In genomic region chr14:20969336-20969735, GRCh38 we compare ENCODE assay signal across 34 cellular contexts. TPM values are rescaled to one million over a fixed set of nuclear protein-coding genes. Genes with fewer than 3 reads are reported as not detected.
"Had no signal": no experiment of that assay in that cellular context is flagged by ENCODE, and none has a peak within 500 bp of the region (broad histone marks: within the 10 kb centered on the region; RNA-seq: fewer than 3 reads in every experiment).

No MANE protein-coding gene starts in this region.

- H3K27ac Mint-ChIP-seq: activated CD4-positive, alpha-beta T cell treated with anti-CD3 and anti-CD28 coated beads, Interleukin-2, amount 10 ng/mL, durations not matched to agents 7 days and 5 days; activated CD8-positive, alpha-beta T cell treated with anti-CD3 and anti-CD28 coated beads for 36 hours; activated naive CD4-positive, alpha-beta T cell treated with anti-CD3 and anti-CD28 coated beads, Interleukin-2, amount 50 U/mL, for 72 hours; activated T-helper 2 cell treated with anti-CD3 and anti-CD28 coated beads, Interferon-gamma antibody, Interleukin-2, Interleukin-4, amounts not matched to agents 10 μg/mL and 5 μg/mL and 100 μg/mL, durations not matched to agents 14 hours and 24 hours and 36 hours; effector memory CD8-positive, alpha-beta T cell; memory B cell; naive thymus-derived CD4-positive, alpha-beta T cell; stimulated activated effector memory CD8-positive, alpha-beta T cell treated with anti-CD3 and anti-CD28 coated beads, Interleukin-12 subunit alpha, Interleukin-12 subunit beta, amount 100 ng/mL, for 72 hours; stimulated activated naive CD8-positive, alpha-beta T cell treated with anti-CD3 and anti-CD28 coated beads, Interleukin-15, Interleukin-2, amounts not matched to agents 100 ng/mL and 50 ng/mL, for 24 hours; T-helper 17 cell; type B pancreatic cell; WTC11 had no signal

- H3K36me3 Mint-ChIP-seq: activated naive CD4-positive, alpha-beta T cell treated with anti-CD3 and anti-CD28 coated beads, Interleukin-2, amount 50 U/mL, for 72 hours; memory B cell; naive thymus-derived CD4-positive, alpha-beta T cell; stimulated activated effector memory CD8-positive, alpha-beta T cell treated with anti-CD3 and anti-CD28 coated beads, Interleukin-12 subunit alpha, Interleukin-12 subunit beta, amount 100 ng/mL, for 72 hours; type B pancreatic cell; WTC11 had no signal

- H3K27ac ChIP-seq: cardiac muscle cell, coronary artery, dorsolateral prefrontal cortex, esophagus squamous epithelium, gastroesophageal sphincter, hepatocyte, pancreas, psoas muscle, sigmoid colon, thoracic aorta, vagina had no signal

- H3K4me3 Mint-ChIP-seq: activated CD4-positive, alpha-beta T cell treated with anti-CD3 and anti-CD28 coated beads, Interleukin-2, amount 10 ng/mL, durations not matched to agents 7 days and 5 days; activated CD8-positive, alpha-beta T cell treated with anti-CD3 and anti-CD28 coated beads for 36 hours; activated T-cell treated with anti-CD3 and anti-CD28 coated beads, Interleukin-2, amount 50 U/mL, for 4 hours; memory B cell; stimulated activated effector memory CD8-positive, alpha-beta T cell treated with anti-CD3 and anti-CD28 coated beads, Interleukin-12 subunit alpha, Interleukin-12 subunit beta, amount 100 ng/mL, for 72 hours; stimulated activated naive CD8-positive, alpha-beta T cell treated with anti-CD3 and anti-CD28 coated beads, Interleukin-15, Interleukin-2, amounts not matched to agents 100 ng/mL and 50 ng/mL, for 24 hours; T-helper 17 cell; type B pancreatic cell; WTC11 had no signal

- H3K79me2 ChIP-seq: hepatocyte had no signal

- H2AFZ ChIP-seq: hepatocyte had no signal

- H3K9me3 ChIP-seq: esophagus squamous epithelium, gastroesophageal sphincter, pancreas, psoas muscle, sigmoid colon, thoracic aorta, vagina had no signal

- H3K4me3 ChIP-seq: cardiac muscle cell, coronary artery, dorsolateral prefrontal cortex, esophagus squamous epithelium, gastroesophageal sphincter, hepatocyte, pancreas, psoas muscle, sigmoid colon, thoracic aorta, vagina had no signal

- DNase-seq: activated CD4-positive, alpha-beta T cell treated with anti-CD3 and anti-CD28 coated beads for 1 hour; activated CD4-positive, alpha-beta T cell treated with anti-CD3 and anti-CD28 coated beads, Interleukin-2, amount 10 ng/mL, durations not matched to agents 7 days and 5 days; activated CD8-positive, alpha-beta T cell treated with anti-CD3 and anti-CD28 coated beads for 36 hours; activated T-cell treated with anti-CD3 and anti-CD28 coated beads, Interleukin-2, amount 50 U/mL, for 4 hours; anterior cingulate cortex; cerebellar nuclear complex; dorsolateral prefrontal cortex; effector memory CD8-positive, alpha-beta T cell; esophagus squamous epithelium; midbrain; naive thymus-derived CD4-positive, alpha-beta T cell; nucleus accumbens; pancreas; psoas muscle; sigmoid colon; small intestine; stimulated activated CD4-positive, alpha-beta T cell treated with anti-CD3 and anti-CD28 coated beads, Interleukin-4, amount 100 ng/mL, for 24 hours; T-helper 17 cell had no signal

- H3K36me3 ChIP-seq: cardiac muscle cell, esophagus squamous epithelium, gastroesophageal sphincter, pancreas, sigmoid colon, thoracic aorta, vagina had no signal

- H3K27me3 ChIP-seq: hepatocyte, pancreas, sigmoid colon, vagina had no signal

- ATAC-seq: activated CD8-positive, alpha-beta T cell treated with anti-CD3 and anti-CD28 coated beads for 36 hours; activated naive CD4-positive, alpha-beta T cell treated with anti-CD3 and anti-CD28 coated beads, Interleukin-2, amount 50 U/mL, for 72 hours; activated T-cell treated with anti-CD3 and anti-CD28 coated beads, Interleukin-2, amount 50 U/mL, for 4 hours; effector memory CD8-positive, alpha-beta T cell; gastroesophageal sphincter; naive thymus-derived CD4-positive, alpha-beta T cell; pancreas; psoas muscle; stimulated activated effector memory CD8-positive, alpha-beta T cell treated with anti-CD3 and anti-CD28 coated beads, Interleukin-12 subunit alpha, Interleukin-12 subunit beta, amount 100 ng/mL, for 72 hours; T-helper 17 cell; WTC11 had no signal

- H3K9me3 Mint-ChIP-seq: activated CD4-positive, alpha-beta T cell treated with anti-CD3 and anti-CD28 coated beads, Interleukin-2, amount 10 ng/mL, durations not matched to agents 7 days and 5 days; activated CD8-positive, alpha-beta T cell treated with anti-CD3 and anti-CD28 coated beads for 36 hours; activated naive CD4-positive, alpha-beta T cell treated with anti-CD3 and anti-CD28 coated beads, Interleukin-2, amount 50 U/mL, for 72 hours; activated T-cell treated with anti-CD3 and anti-CD28 coated beads, Interleukin-2, amount 50 U/mL, for 4 hours; activated T-helper 2 cell treated with anti-CD3 and anti-CD28 coated beads, Interferon-gamma antibody, Interleukin-2, Interleukin-4, amounts not matched to agents 10 μg/mL and 5 μg/mL and 100 μg/mL, durations not matched to agents 14 hours and 24 hours and 36 hours; effector memory CD8-positive, alpha-beta T cell; memory B cell; naive thymus-derived CD4-positive, alpha-beta T cell; stimulated activated effector memory CD8-positive, alpha-beta T cell treated with anti-CD3 and anti-CD28 coated beads, Interleukin-12 subunit alpha, Interleukin-12 subunit beta, amount 100 ng/mL, for 72 hours; stimulated activated naive CD8-positive, alpha-beta T cell treated with anti-CD3 and anti-CD28 coated beads, Interleukin-15, Interleukin-2, amounts not matched to agents 100 ng/mL and 50 ng/mL, for 24 hours; type B pancreatic cell; WTC11 had no signal

- FAIRE-seq: pancreas, small intestine had no signal

- H3K4me2 ChIP-seq: hepatocyte had no signal

RNA-seq across cellular contexts. Expression of gene RNASE2, which starts 14.0 kb away (rescaled TPM):
- total RNA-seq: activated CD4-positive, alpha-beta T cell treated with anti-CD3 and anti-CD28 coated beads, Interleukin-2, amount 10 ng/mL, durations not matched to agents 7 days and 5 days; activated CD8-positive, alpha-beta T cell treated with anti-CD3 and anti-CD28 coated beads for 36 hours; activated naive CD4-positive, alpha-beta T cell treated with anti-CD3 and anti-CD28 coated beads, Interleukin-2, amount 50 U/mL, for 72 hours; activated T-cell treated with anti-CD3 and anti-CD28 coated beads, Interleukin-2, amount 50 U/mL, for 4 hours; activated T-helper 2 cell treated with anti-CD3 and anti-CD28 coated beads, Interferon-gamma antibody, Interleukin-2, Interleukin-4, amounts not matched to agents 10 μg/mL and 5 μg/mL and 100 μg/mL, durations not matched to agents 14 hours and 24 hours and 36 hours; cardiac muscle cell; kidney epithelial cell; WTC11 had no signal
- polyA plus RNA-seq: cardiac muscle cell, neural cell had no signal

RNA-seq across cellular contexts. Expression of gene SLC39A2, which starts 29.8 kb away (rescaled TPM):
- total RNA-seq: activated CD8-positive, alpha-beta T cell treated with anti-CD3 and anti-CD28 coated beads for 36 hours; cardiac muscle cell; pancreas; psoas muscle; sigmoid colon; subcutaneous adipose tissue; T-helper 17 cell; thoracic aorta; WTC11 had no signal
- polyA plus RNA-seq: cardiac muscle cell; naive thymus-derived CD4-positive, alpha-beta T cell; neural cell had no signal
